ENCODE assay signal across 35 cellular contexts in the genomic region with DNA sequence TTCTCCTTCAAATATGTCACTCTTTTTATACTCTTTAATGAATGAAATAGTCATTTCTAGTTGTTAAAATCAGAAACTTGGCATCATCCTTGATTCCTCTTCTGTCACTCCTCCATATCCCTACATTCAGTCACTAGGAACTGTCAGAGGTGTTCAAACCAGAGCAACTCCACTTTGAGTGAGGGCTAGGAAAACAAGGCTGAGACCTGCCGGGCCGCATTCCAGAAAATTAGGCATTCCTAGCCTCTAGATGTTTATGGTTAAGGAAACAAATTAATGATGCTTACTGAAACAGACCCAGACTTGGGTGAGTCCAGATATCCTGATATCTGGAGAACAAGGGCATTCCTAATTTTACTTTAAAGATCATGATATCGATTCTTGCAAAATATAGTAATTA.
"Had no signal": no experiment of that assay in that cellular context is flagged by ENCODE, and none has a peak within 500 bp of the region (broad histone marks: within the 10 kb centered on the region; RNA-seq: fewer than 3 reads in every experiment).

No MANE protein-coding gene starts in this region.

- H3K27ac Mint-ChIP-seq: activated CD4-positive, alpha-beta memory T cell treated with anti-CD3 and anti-CD28 coated beads for 36 hours; activated CD4-positive, alpha-beta T cell treated with anti-CD3 and anti-CD28 coated beads, Interleukin-2, amount 10 ng/mL, durations not matched to agents 24 days and 14 days; activated naive CD4-positive, alpha-beta T cell treated with anti-CD3 and anti-CD28 coated beads for 36 hours; activated naive CD8-positive, alpha-beta T cell treated with anti-CD3 and anti-CD28 coated beads for 36 hours; activated T-helper 1 cell treated with anti-CD3 and anti-CD28 coated beads, Interleukin-12 subunit alpha, Interleukin-12 subunit beta, Interleukin-2, Interleukin-4 antibody, amounts not matched to agents 30 ng/mL and 10 ng/mL and 1 ng/mL, durations not matched to agents 14 hours and 24 hours and 36 hours; brain; natural killer cell; neural progenitor cell; T-helper 1 cell treated with Interleukin-12 subunit alpha and Interleukin-12 subunit beta and Interleukin-4 antibody, amounts not matched to agents 30 μg/mL and 1 μg/mL, for 36 hours had no signal

- DNase-seq: activated CD4-positive, alpha-beta memory T cell treated with anti-CD3 and anti-CD28 coated beads for 36 hours; activated CD4-positive, alpha-beta T cell treated with anti-CD3 and anti-CD28 coated beads, Interleukin-2, amount 10 ng/mL, durations not matched to agents 24 days and 14 days; activated CD8-positive, alpha-beta memory T cell treated with anti-CD3 and anti-CD28 coated beads, Interleukin-2, amount 50 U/mL, for 4 hours; activated effector memory CD4-positive, alpha-beta T cell treated with anti-CD3 and anti-CD28 coated beads, Interleukin-2, amount 50 U/mL, for 16 hours; activated naive CD4-positive, alpha-beta T cell treated with anti-CD3 and anti-CD28 coated beads for 36 hours; activated naive CD8-positive, alpha-beta T cell treated with anti-CD3 and anti-CD28 coated beads for 36 hours; activated T-cell treated with anti-CD3 and anti-CD28 coated beads, Interleukin-2, amount 50 U/mL, for 1 hour; adrenal gland; aorta; dorsolateral prefrontal cortex; effector memory CD4-positive, alpha-beta T cell; kidney; left colon; natural killer cell; occipital lobe; stimulated activated CD4-positive, alpha-beta T cell treated with anti-CD3 and anti-CD28 coated beads, Interleukin-15, amount 100 ng/mL, for 24 hours; stimulated activated CD4-positive, alpha-beta T cell treated with anti-CD3 and anti-CD28 coated beads, Interleukin-2, amount 100 ng/mL, for 24 hours; stimulated activated naive CD4-positive, alpha-beta T cell; T-helper 9 cell had no signal

- H3K27me3 ChIP-seq: adrenal gland, dorsolateral prefrontal cortex, gastroesophageal sphincter, hepatocyte, neural progenitor cell, right atrium auricular region, suprapubic skin, tibial nerve, vagina had no signal

- H3K36me3 Mint-ChIP-seq: activated CD4-positive, alpha-beta memory T cell treated with anti-CD3 and anti-CD28 coated beads for 36 hours; activated naive CD8-positive, alpha-beta T cell treated with anti-CD3 and anti-CD28 coated beads for 36 hours; brain; natural killer cell; neural progenitor cell had no signal

- H3K4me2 ChIP-seq: hepatocyte, neural progenitor cell, smooth muscle cell had no signal

- H3K4me1 ChIP-seq: adrenal gland, gastroesophageal sphincter, neural progenitor cell, parathyroid adenoma, right atrium auricular region, suprapubic skin, tibial nerve, vagina had no signal

- H3K4me3 Mint-ChIP-seq: activated CD4-positive, alpha-beta memory T cell treated with anti-CD3 and anti-CD28 coated beads for 36 hours; activated CD4-positive, alpha-beta T cell treated with anti-CD3 and anti-CD28 coated beads, Interleukin-2, amount 10 ng/mL, durations not matched to agents 24 days and 14 days; activated naive CD4-positive, alpha-beta T cell treated with anti-CD3 and anti-CD28 coated beads for 36 hours; activated naive CD8-positive, alpha-beta T cell treated with anti-CD3 and anti-CD28 coated beads for 36 hours; activated T-helper 1 cell treated with anti-CD3 and anti-CD28 coated beads, Interleukin-12 subunit alpha, Interleukin-12 subunit beta, Interleukin-2, Interleukin-4 antibody, amounts not matched to agents 30 ng/mL and 10 ng/mL and 1 ng/mL, durations not matched to agents 14 hours and 24 hours and 36 hours; brain; natural killer cell; neural progenitor cell; T-helper 1 cell treated with Interleukin-12 subunit alpha and Interleukin-12 subunit beta and Interleukin-4 antibody, amounts not matched to agents 30 μg/mL and 1 μg/mL, for 36 hours had no signal

- H3K9me3 Mint-ChIP-seq: activated naive CD4-positive, alpha-beta T cell treated with anti-CD3 and anti-CD28 coated beads for 36 hours; activated naive CD8-positive, alpha-beta T cell treated with anti-CD3 and anti-CD28 coated beads for 36 hours; activated T-helper 1 cell treated with anti-CD3 and anti-CD28 coated beads, Interleukin-12 subunit alpha, Interleukin-12 subunit beta, Interleukin-2, Interleukin-4 antibody, amounts not matched to agents 30 ng/mL and 10 ng/mL and 1 ng/mL, durations not matched to agents 14 hours and 24 hours and 36 hours; brain; neural progenitor cell; T-helper 1 cell treated with Interleukin-12 subunit alpha and Interleukin-12 subunit beta and Interleukin-4 antibody, amounts not matched to agents 30 μg/mL and 1 μg/mL, for 36 hours had no signal

- H3K27ac ChIP-seq: adrenal gland, coronary artery, dorsolateral prefrontal cortex, gastroesophageal sphincter, hepatocyte, neural progenitor cell, parathyroid adenoma, right atrium auricular region, suprapubic skin, tibial nerve, vagina, VCaP had no signal

- H3K9me3 ChIP-seq: adrenal gland, gastroesophageal sphincter, right atrium auricular region, tibial nerve, vagina had no signal

- H3K4me3 ChIP-seq: adrenal gland, coronary artery, dorsolateral prefrontal cortex, gastroesophageal sphincter, hepatocyte, neural progenitor cell, right atrium auricular region, smooth muscle cell, suprapubic skin, tibial nerve, vagina had no signal

- H3K79me2 ChIP-seq: hepatocyte, parathyroid adenoma had no signal

- H3K27me3 Mint-ChIP-seq: activated CD4-positive, alpha-beta memory T cell treated with anti-CD3 and anti-CD28 coated beads for 36 hours; activated CD4-positive, alpha-beta T cell treated with anti-CD3 and anti-CD28 coated beads, Interleukin-2, amount 10 ng/mL, durations not matched to agents 24 days and 14 days; brain had no signal

- H3K9ac ChIP-seq: neural progenitor cell, parathyroid adenoma had no signal

- H2AFZ ChIP-seq: hepatocyte, neural progenitor cell, parathyroid adenoma had no signal

- H3K36me3 ChIP-seq: adrenal gland, gastroesophageal sphincter, neural progenitor cell, right atrium auricular region, suprapubic skin, tibial nerve, vagina had no signal

- ATAC-seq: activated CD4-positive, CD25-positive, alpha-beta regulatory T cell treated with anti-CD3 and anti-CD28 coated beads, Interleukin-2, amount 50 U/mL, for 24 hours; gastroesophageal sphincter; left colon; natural killer cell had no signal

- FAIRE-seq: TTC549 had no signal

- H3K4me1 Mint-ChIP-seq: activated CD4-positive, alpha-beta T cell treated with anti-CD3 and anti-CD28 coated beads, Interleukin-2, amount 10 ng/mL, durations not matched to agents 24 days and 14 days; activated naive CD8-positive, alpha-beta T cell treated with anti-CD3 and anti-CD28 coated beads for 36 hours; brain; natural killer cell had no signal
